ENCODE assay signal across 14 cellular contexts in the genomic region with DNA sequence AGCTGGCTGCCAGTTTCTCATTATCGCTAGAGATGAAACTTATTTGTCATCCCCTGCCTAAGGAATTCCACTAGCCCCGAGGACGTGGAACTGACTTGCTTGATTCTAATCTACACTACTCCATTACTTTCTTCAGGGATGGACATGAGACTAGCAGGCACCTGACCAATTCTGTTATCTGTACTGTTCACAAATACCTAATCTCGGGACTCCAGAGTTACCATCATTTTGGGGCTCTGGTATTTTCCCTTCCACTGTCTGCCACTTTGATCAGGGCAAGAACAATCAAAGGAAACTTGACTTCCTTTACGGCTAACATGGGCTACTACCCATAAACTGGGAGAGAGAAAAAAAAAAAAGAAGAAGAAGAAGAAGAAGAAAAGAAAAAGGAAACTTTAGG. TPM values are rescaled to one million over a fixed set of nuclear protein-coding genes. Genes with fewer than 3 reads are reported as not detected.
DNase-seq lines count a peak whose midpoint lies in the region; ATAC-seq lines count a peak whose summit lies in the region.
"Had no signal": no experiment of that assay in that cellular context is flagged by ENCODE, and none has a peak within 500 bp of the region (broad histone marks: within the 10 kb centered on the region; RNA-seq: fewer than 3 reads in every experiment).

No MANE protein-coding gene starts in this region.

- peaks cover 23% of the 10 kb centered on the region for H3K27me3 ChIP-seq in HUES48 (ENCODE audit: control insufficient read depth, insufficient read depth, low read length)
- H3K27me3 ChIP-seq: foreskin keratinocyte had no signal

- no peaks in the 10 kb centered on the region for H3K36me3 Mint-ChIP-seq in activated naive CD8-positive, alpha-beta T cell treated with anti-CD3 and anti-CD28 coated beads, Interleukin-2, amount 50 U/mL, for 24 hours (ENCODE audit: low read depth)

- H3K9me3 ChIP-seq in HUES48 (ENCODE audit: control insufficient read depth, insufficient read depth, low read length): no peaks in the 10 kb centered on the region
- no peaks in the 10 kb centered on the region for H3K9me3 ChIP-seq in mesodermal cell (ENCODE audit: control insufficient read depth, low read length)
- H3K9me3 ChIP-seq: mucosa of descending colon had no signal

- H3K27ac Mint-ChIP-seq in activated naive CD8-positive, alpha-beta T cell treated with anti-CD3 and anti-CD28 coated beads, Interleukin-2, amount 50 U/mL, for 24 hours: peak overlapping the region; percentile 52

- H3K27me3 Mint-ChIP-seq in activated naive CD8-positive, alpha-beta T cell treated with anti-CD3 and anti-CD28 coated beads, Interleukin-2, amount 50 U/mL, for 24 hours: peaks cover 30% of the 10 kb centered on the region

- H3K4me3 ChIP-seq in HUES48 (ENCODE audit: low read depth, low read length): peak overlapping the region; percentile 25; the same call in 1 of the 2 replicates
- H3K4me3 ChIP-seq in mesodermal cell (ENCODE audit: extremely low read depth, insufficient read depth, low read length, poor library complexity, severe bottlenecking): peak overlapping the region; percentile 27
- H3K4me3 ChIP-seq: mucosa of descending colon had no signal

- peaks cover 19% of the 10 kb centered on the region for H3K4me1 ChIP-seq in HUES48 (ENCODE audit: control insufficient read depth, insufficient read depth, low read length)
- H3K4me1 ChIP-seq in mesodermal cell (ENCODE audit: control insufficient read depth, insufficient read depth, low read length, poor library complexity, severe bottlenecking): peaks cover 56% of the 10 kb centered on the region

- peaks cover 38% of the 10 kb centered on the region for H3K4me1 Mint-ChIP-seq in activated naive CD8-positive, alpha-beta T cell treated with anti-CD3 and anti-CD28 coated beads, Interleukin-2, amount 50 U/mL, for 24 hours

- H3K4me3 Mint-ChIP-seq in activated naive CD8-positive, alpha-beta T cell treated with anti-CD3 and anti-CD28 coated beads, Interleukin-2, amount 50 U/mL, for 24 hours: peak overlapping the region; percentile 24

- WGBS in mesodermal cell (ENCODE audit: insufficient coverage in 2 of 2), 2 experiments: 63 to 65% methylated on average over 3 to 4 of the region's 5 CpGs

- no peaks in the 10 kb centered on the region for H3K36me3 ChIP-seq in HUES48 (ENCODE audit: control insufficient read depth, insufficient read depth, low read length)
- H3K36me3 ChIP-seq in mesodermal cell (ENCODE audit: control insufficient read depth, insufficient read depth, low read length): no peaks in the 10 kb centered on the region

- ATAC-seq in activated naive CD8-positive, alpha-beta T cell treated with anti-CD3 and anti-CD28 coated beads, Interleukin-2, amount 50 U/mL, for 24 hours: no peak
- ATAC-seq in GM21737 (IDR thresholded peaks at IDR 0.05; ENCODE audit: unreplicated experiment): no peak
- ATAC-seq: foreskin keratinocyte had no signal

- H3K9ac ChIP-seq in HUES48 (ENCODE audit: low read depth, low read length): no peak overlapping the region

- H3K27ac ChIP-seq in HUES48 (ENCODE audit: low read depth, low read length) (no peak overlapping the region), mesodermal cell (ENCODE audit: low read depth, low read length, severe bottlenecking) (peak overlapping the region; percentile 99), substantia nigra (ENCODE audit: low read depth, low read length, poor library complexity, severe bottlenecking) (peak overlapping the region; percentile 45)
- H3K27ac ChIP-seq: foreskin keratinocyte had no signal

- H3K9me3 Mint-ChIP-seq in activated naive CD8-positive, alpha-beta T cell treated with anti-CD3 and anti-CD28 coated beads, Interleukin-2, amount 50 U/mL, for 24 hours: no peaks in the 10 kb centered on the region
- H3K9me3 Mint-ChIP-seq: central memory CD8-positive, alpha-beta T cell had no signal

- DNase-seq in activated naive CD8-positive, alpha-beta T cell treated with anti-CD3 and anti-CD28 coated beads, Interleukin-2, amount 50 U/mL, for 24 hours: no peak
- DNase-seq in substantia nigra (lab: John Stamatoyannopoulos, UW) (no peak), NCI-H1105 (lab: John Stamatoyannopoulos, UW) (no peak)
- DNase-seq in stimulated activated CD8-positive, alpha-beta memory T cell treated with anti-CD3 and anti-CD28 coated beads, Interleukin-4, amount 100 ng/mL, for 48 hours: no peak
- DNase-seq: activated T-cell treated with anti-CD3 and anti-CD28 coated beads for 4 hours; foreskin keratinocyte; NCI-H1092 treated with DMSO at 0.1 percent for 48 hours; stimulated activated CD4-positive, alpha-beta T cell treated with anti-CD3 and anti-CD28 coated beads, Interleukin-4, amount 100 ng/mL, for 4 hours; T1000 had no signal

RNA-seq across cellular contexts. Expression of a gene that starts 27.8 kb away (rescaled TPM):
- 59.4 TPM for polyA plus RNA-seq in mesodermal cell (2013, experiment 1 of 2)
- polyA plus RNA-seq in mesodermal cell (2013, experiment 2 of 2): 51.4 TPM

RNA-seq across cellular contexts. Expression of a gene that starts 41.9 kb away (rescaled TPM):
- polyA plus RNA-seq in mesodermal cell (2013, experiment 1 of 2): 633 TPM
- 649 TPM for polyA plus RNA-seq in mesodermal cell (2013, experiment 2 of 2)
